In the genomic region with DNA sequence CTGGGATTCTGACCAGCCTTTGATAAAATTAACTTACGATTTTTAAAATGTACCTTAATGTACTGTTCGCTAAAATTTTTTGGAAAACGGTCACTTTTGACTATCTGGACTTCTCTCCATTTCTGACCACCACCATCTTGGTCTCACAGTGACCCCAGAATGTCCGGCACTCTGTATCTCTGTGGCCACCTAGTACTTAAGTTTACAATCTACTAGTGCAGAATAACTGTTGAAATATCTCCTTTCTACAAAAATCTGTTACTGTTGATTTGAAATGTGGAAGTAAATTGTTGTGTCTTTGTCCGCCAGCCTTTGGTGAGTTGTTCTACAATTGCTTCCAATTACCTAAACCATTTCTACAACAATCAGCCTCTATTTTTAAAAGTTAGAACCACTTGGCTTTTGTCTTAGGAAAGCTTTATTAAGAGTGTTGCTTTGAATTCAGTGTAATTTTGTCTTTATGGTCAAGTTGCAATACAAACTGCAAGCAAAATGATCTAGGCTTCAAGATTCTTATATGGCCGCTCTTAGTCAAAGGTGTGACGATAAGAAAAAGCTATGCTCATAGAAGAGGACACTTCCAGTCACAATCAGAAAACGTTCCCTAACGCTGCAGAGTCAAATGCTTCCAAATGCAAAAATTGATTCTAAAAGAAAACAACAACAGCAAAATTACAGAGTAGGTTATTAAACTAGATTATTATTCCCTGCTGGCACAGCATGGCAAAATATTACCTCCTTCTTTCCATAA, we compare ENCODE assay signal across 1 cellular context.
TF ChIP-seq lines count a peak whose summit lies in the region.

No MANE protein-coding gene starts in this region.

TF ChIP-seq in K562, 482 proteins besides CTCF, POLR2A, EP300 and RAD21 (continued from another document):
- TF ChIP-seq, protein P1, sequence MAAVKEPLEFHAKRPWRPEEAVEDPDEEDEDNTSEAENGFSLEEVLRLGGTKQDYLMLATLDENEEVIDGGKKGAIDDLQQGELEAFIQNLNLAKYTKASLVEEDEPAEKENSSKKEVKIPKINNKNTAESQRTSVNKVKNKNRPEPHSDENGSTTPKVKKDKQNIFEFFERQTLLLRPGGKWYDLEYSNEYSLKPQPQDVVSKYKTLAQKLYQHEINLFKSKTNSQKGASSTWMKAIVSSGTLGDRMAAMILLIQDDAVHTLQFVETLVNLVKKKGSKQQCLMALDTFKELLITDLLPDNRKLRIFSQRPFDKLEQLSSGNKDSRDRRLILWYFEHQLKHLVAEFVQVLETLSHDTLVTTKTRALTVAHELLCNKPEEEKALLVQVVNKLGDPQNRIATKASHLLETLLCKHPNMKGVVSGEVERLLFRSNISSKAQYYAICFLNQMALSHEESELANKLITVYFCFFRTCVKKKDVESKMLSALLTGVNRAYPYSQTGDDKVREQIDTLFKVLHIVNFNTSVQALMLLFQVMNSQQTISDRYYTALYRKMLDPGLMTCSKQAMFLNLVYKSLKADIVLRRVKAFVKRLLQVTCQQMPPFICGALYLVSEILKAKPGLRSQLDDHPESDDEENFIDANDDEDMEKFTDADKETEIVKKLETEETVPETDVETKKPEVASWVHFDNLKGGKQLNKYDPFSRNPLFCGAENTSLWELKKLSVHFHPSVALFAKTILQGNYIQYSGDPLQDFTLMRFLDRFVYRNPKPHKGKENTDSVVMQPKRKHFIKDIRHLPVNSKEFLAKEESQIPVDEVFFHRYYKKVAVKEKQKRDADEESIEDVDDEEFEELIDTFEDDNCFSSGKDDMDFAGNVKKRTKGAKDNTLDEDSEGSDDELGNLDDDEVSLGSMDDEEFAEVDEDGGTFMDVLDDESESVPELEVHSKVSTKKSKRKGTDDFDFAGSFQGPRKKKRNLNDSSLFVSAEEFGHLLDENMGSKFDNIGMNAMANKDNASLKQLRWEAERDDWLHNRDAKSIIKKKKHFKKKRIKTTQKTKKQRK (IDR thresholded peaks at IDR 0.05; ENCODE audit: borderline replicate concordance, low read depth, low read length): no peak
- TF ChIP-seq PPARD (CRISPR knock-in tag; IDR thresholded peaks at IDR 0.05): no peak
- TF ChIP-seq DMBX1 (CRISPR knock-in tag; IDR thresholded peaks at IDR 0.05; ENCODE audit: borderline replicate concordance): peak; percentile 65
- 0 out of 2 replicates have a peak, but pooled peaks have one; percentile 29 for TF ChIP-seq ZNF584 (CRISPR knock-in tag; IDR thresholded peaks at IDR 0.05; ENCODE audit: low read depth)
- no peak for TF ChIP-seq COPS2 (conservative IDR thresholded peaks at IDR 0.05)
- TF ChIP-seq, protein P2, sequence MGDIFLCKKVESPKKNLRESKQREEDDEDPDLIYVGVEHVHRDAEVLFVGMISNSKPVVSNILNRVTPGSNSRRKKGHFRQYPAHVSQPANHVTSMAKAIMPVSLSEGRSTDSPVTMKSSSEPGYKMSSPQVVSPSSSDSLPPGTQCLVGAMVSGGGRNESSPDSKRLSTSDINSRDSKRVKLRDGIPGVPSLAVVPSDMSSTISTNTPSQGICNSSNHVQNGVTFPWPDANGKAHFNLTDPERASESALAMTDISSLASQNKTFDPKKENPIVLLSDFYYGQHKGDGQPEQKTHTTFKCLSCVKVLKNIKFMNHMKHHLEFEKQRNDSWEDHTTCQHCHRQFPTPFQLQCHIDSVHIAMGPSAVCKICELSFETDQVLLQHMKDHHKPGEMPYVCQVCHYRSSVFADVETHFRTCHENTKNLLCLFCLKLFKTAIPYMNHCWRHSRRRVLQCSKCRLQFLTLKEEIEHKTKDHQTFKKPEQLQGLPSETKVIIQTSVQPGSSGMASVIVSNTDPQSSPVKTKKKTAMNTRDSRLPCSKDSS (IDR thresholded peaks at IDR 0.05; ENCODE audit: low read depth, partially characterized antibody): no peak
- TF ChIP-seq GTF2A2 (tag; IDR thresholded peaks at IDR 0.05): 0 out of 2 replicates have a peak, but pooled peaks have one; percentile 19
- no peak for TF ChIP-seq PHTF2 (CRISPR knock-in tag; IDR thresholded peaks at IDR 0.05)
- peak; percentile 80; the same call in 1 of the 2 replicates for TF ChIP-seq ZNF766 (CRISPR knock-in tag; conservative IDR thresholded peaks at IDR 0.05)
- no peak for TF ChIP-seq ZNF384 (IDR thresholded peaks at IDR 0.05; ENCODE audit: low read depth, low read length)
